26 cellular contexts compared by ENCODE assay signal in the genomic region with DNA sequence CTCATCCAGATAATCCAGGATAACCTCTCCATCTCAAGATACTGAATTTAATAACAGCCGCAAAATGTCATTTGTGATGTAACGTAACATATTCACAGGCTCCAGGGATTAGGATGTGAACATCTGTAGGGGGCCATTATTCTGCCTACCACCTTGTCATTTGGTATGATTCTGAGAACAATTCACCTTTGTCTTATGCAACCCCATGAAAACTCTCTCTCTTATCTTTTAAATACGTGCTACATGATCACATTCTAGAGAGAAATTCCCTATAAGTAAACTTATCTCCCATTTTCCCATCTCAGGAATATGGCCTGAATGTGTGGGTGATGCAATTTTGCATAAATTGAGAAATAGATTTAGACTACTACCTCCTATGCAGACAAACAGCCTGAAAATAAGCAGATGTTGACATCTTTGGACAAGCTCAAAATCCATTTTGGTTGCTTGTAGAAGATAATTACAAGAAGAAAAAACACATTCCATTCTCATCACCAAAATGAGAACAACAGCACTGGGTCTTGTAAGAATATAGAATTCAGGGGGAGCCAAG.
"Had no signal": no experiment of that assay in that cellular context is flagged by ENCODE, and none has a peak within 500 bp of the region (broad histone marks: within the 10 kb centered on the region; RNA-seq: fewer than 3 reads in every experiment).

No MANE protein-coding gene starts in this region.

- H3K36me3 ChIP-seq: adrenal gland, breast epithelium, MG63 had no signal

- ATAC-seq: activated T-cell treated with anti-CD3 and anti-CD28 coated beads, Interleukin-2, amount 50 U/mL, for 4 hours; T-cell had no signal

- H3K4me1 ChIP-seq: adrenal gland, breast epithelium had no signal

- H3K4me2 ChIP-seq: PC-9 had no signal

- DNase-seq: activated CD4-positive, alpha-beta memory T cell treated with anti-CD3 and anti-CD28 coated beads for 36 hours; activated CD4-positive, alpha-beta T cell treated with anti-CD3 and anti-CD28 coated beads, Interleukin-2, amount 10 ng/mL, durations not matched to agents 7 days and 5 days; activated CD4-positive, CD25-positive, alpha-beta regulatory T cell; activated CD8-positive, alpha-beta memory T cell treated with anti-CD3 and anti-CD28 coated beads for 24 hours; activated effector memory CD4-positive, alpha-beta T cell treated with anti-CD3 and anti-CD28 coated beads, Interleukin-2, amount 50 U/mL, for 16 hours; activated naive CD4-positive, alpha-beta T cell treated with Interleukin-2 at 50 U/mL for 16 hours; activated naive CD8-positive, alpha-beta T cell treated with anti-CD3 and anti-CD28 coated beads for 36 hours; activated T-cell treated with anti-CD3 and anti-CD28 coated beads, Interleukin-2, amount 50 U/mL, for 4 hours; adrenal gland; aorta; caudate nucleus; MG63; MV-4-11; NCI-H1105 treated with DMSO at 0.1 percent for 48 hours; NCI-H1694; NCI-H2029; NCI-H2107; NCI-H2171 treated with DMSO at 0.1 percent for 48 hours; NCI-H345; NCI-H510A; NCI-H526 treated with DMSO at 0.1 percent for 48 hours; PC-9; T-cell had no signal

- H3K4me3 ChIP-seq: adrenal gland, breast epithelium, MG63, PC-9, SK-N-MC had no signal

- H3K27me3 ChIP-seq: adrenal gland, breast epithelium, MG63 had no signal

- H3K9me3 ChIP-seq: adrenal gland, breast epithelium, MG63 had no signal

- H3K27ac ChIP-seq: adrenal gland, breast epithelium, PC-9, SK-N-MC, VCaP had no signal
